8 cellular contexts compared by ENCODE assay signal in genomic region chr20:33947709-33948295, GRCh38. TPM values are rescaled to one million over a fixed set of nuclear protein-coding genes. Genes with fewer than 3 reads are reported as not detected.
DNase-seq lines count a peak whose midpoint lies in the region; ATAC-seq and TF ChIP-seq lines count a peak whose summit lies in the region.

No MANE protein-coding gene starts in this region.

- no peaks in the 10 kb centered on the region for H3K36me3 ChIP-seq in right atrium auricular region

- peak; percentile 17 to 54 for TF ChIP-seq CTCF in right atrium auricular region (IDR thresholded peaks at IDR 0.05)

- peaks cover 8% of the 10 kb centered on the region for H3K27me3 Mint-ChIP-seq in activated CD8-positive, alpha-beta T cell treated with anti-CD3 and anti-CD28 coated beads, Interleukin-2, amount 10 ng/mL, durations not matched to agents 7 days and 5 days (ENCODE audit: low read depth)

- POLR2A ChIA-PET in activated CD8-positive, alpha-beta T cell treated with anti-CD3 and anti-CD28 coated beads, Interleukin-2, amount 10 ng/mL, durations not matched to agents 7 days and 5 days (lab: Charles Lee) = no interaction called here

- H3K4me1 ChIP-seq in right atrium auricular region = no peaks in the 10 kb centered on the region

- H3K9me3 Mint-ChIP-seq in activated CD8-positive, alpha-beta T cell treated with anti-CD3 and anti-CD28 coated beads, Interleukin-2, amount 10 ng/mL, durations not matched to agents 7 days and 5 days (ENCODE audit: insufficient read depth) = peaks cover 23% of the 10 kb centered on the region

- CTCF ChIA-PET in activated CD8-positive, alpha-beta T cell treated with anti-CD3 and anti-CD28 coated beads, Interleukin-2, amount 10 ng/mL, durations not matched to agents 7 days and 5 days (lab: Charles Lee) = no interaction called here

- H3K9me3 ChIP-seq in right atrium auricular region = peaks cover 0 to 19% of the 10 kb centered on the region in 2 donors

- no peaks in the 10 kb centered on the region for H3K27me3 ChIP-seq in right atrium auricular region

- H3K4me3 Mint-ChIP-seq in activated CD8-positive, alpha-beta T cell treated with anti-CD3 and anti-CD28 coated beads, Interleukin-2, amount 10 ng/mL, durations not matched to agents 7 days and 5 days = no peak overlapping the region

- no peak overlapping the region for H3K27ac Mint-ChIP-seq in activated CD8-positive, alpha-beta T cell treated with anti-CD3 and anti-CD28 coated beads, Interleukin-2, amount 10 ng/mL, durations not matched to agents 7 days and 5 days

- intact Hi-C loops in Right ventricle myocardium superior (cut with DNase I) = no loop called here

- no peak overlapping the region for H3K4me3 ChIP-seq in right atrium auricular region

- ATAC-seq in Right ventricle myocardium superior (ENCODE audit: poor library complexity) = no peak
- peak; percentile 51 for ATAC-seq in activated CD8-positive, alpha-beta T cell treated with anti-CD3 and anti-CD28 coated beads, Interleukin-2, amount 10 ng/mL, durations not matched to agents 7 days and 5 days
- ATAC-seq in GM19397 (IDR thresholded peaks at IDR 0.05; ENCODE audit: unreplicated experiment) = no peak
- ATAC-seq in HG02571 (IDR thresholded peaks at IDR 0.05; ENCODE audit: unreplicated experiment) = no peak

- DNase-seq in right atrium auricular region (ENCODE audit: low spot score) (no peak), Right ventricle myocardium superior (no peak), NCI-H524 (lab: John Stamatoyannopoulos, UW) (peak; percentile 62 to 85), fibroblast of the conjunctiva (ENCODE audit: low read depth) (peak; percentile 23)
- DNase-seq in activated CD8-positive, alpha-beta T cell treated with anti-CD3 and anti-CD28 coated beads, Interleukin-2, amount 10 ng/mL, durations not matched to agents 7 days and 5 days = peak; percentile 64
- peak in 3 of 4 experiments; percentile 7 to 42 (median 22) for DNase-seq in stimulated activated CD4-positive, alpha-beta T cell treated with anti-CD3 and anti-CD28 coated beads, Interleukin-1b, Interleukin-23, amount 100 ng/mL, for 24 hours (ENCODE audit: low read depth in 4 of 4, low spot score in 1 of 4)

- no peaks in the 10 kb centered on the region for H3K36me3 Mint-ChIP-seq in activated CD8-positive, alpha-beta T cell treated with anti-CD3 and anti-CD28 coated beads, Interleukin-2, amount 10 ng/mL, durations not matched to agents 7 days and 5 days (ENCODE audit: low read depth)

- H3K4me1 Mint-ChIP-seq in activated CD8-positive, alpha-beta T cell treated with anti-CD3 and anti-CD28 coated beads, Interleukin-2, amount 10 ng/mL, durations not matched to agents 7 days and 5 days (ENCODE audit: low read depth) = no peaks in the 10 kb centered on the region

- no peak overlapping the region for H3K27ac ChIP-seq in right atrium auricular region

RNA-seq across cellular contexts. Expression of gene RALY, which starts 45.9 kb away (rescaled TPM):
- total RNA-seq in right atrium auricular region = 10 to 100 TPM; 74.2 to 86.4 TPM
- total RNA-seq in Right ventricle myocardium superior = 105 TPM
- 100 to 1,000 TPM; 232 to 233 TPM for total RNA-seq in activated CD8-positive, alpha-beta T cell treated with anti-CD3 and anti-CD28 coated beads, Interleukin-2, amount 10 ng/mL, durations not matched to agents 7 days and 5 days

Comparison
In these comparisons a context has a peak if more than half of its experiments do, and no peak if none do; other contexts are left out.
1. DNase-seq: peak in NCI-H524 (2 of 2), activated CD8-positive, alpha-beta T cell treated with anti-CD3 and anti-CD28 coated beads, Interleukin-2, amount 10 ng/mL, durations not matched to agents 7 days and 5 days (single experiment), fibroblast of the conjunctiva (single experiment) and stimulated activated CD4-positive, alpha-beta T cell treated with anti-CD3 and anti-CD28 coated beads, Interleukin-1b, Interleukin-23, amount 100 ng/mL, for 24 hours (3 of 4); none in right atrium auricular region (single experiment) and Right ventricle myocardium superior (single experiment).